Comparison of ENCODE assay signal across 8 cellular contexts in the genomic region with DNA sequence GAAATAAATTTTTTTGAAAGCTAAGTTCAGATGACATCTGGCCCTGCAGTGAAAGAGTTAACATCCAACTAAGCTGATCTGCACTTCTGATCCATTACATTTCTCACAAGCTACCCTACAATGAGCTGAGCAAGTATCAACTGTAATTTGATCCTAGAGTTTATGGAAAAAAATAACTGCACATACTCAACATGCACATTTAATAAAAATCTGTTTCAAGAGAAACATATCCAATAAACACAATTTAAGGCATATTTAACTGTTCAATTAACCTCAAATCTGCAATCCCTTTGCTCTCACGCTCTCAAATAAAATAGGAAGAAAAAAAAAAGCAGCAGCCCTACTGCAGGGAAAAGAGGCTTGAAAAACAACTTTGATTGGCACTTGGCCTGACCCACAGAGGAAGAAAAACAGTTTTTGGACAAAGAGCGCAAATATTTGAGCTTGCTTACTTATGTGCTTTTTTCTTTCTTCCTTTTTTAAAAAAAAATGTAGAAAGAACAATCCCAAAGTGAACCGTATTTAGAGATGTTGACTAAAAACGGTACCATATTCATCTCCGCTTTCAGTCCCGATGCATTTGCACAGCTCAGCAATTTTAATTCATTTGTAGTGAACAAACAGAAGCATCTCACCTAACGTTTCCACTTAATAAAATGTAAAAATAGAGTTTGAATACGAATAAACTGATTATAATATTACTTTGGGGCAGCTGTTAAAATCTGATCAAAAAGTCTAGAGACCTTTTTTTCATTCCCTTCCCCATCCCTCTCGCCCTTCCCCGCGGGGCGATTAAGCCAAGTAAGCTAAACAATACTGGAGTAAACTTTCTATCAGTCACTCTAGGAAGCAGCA. TPM values are rescaled to one million over a fixed set of nuclear protein-coding genes. Genes with fewer than 3 reads are reported as not detected.
DNase-seq lines count a peak whose midpoint lies in the region; ATAC-seq and TF ChIP-seq lines count a peak whose summit lies in the region.

No MANE protein-coding gene starts in this region.

- H3K36me3 Mint-ChIP-seq in activated naive CD8-positive, alpha-beta T cell: peaks cover 10% of the 10 kb centered on the region

- peaks cover 29% of the 10 kb centered on the region for H3K27me3 ChIP-seq in iPS-20b (ENCODE audit: insufficient read depth, low read length)
- no peaks in the 10 kb centered on the region for H3K27me3 ChIP-seq in smooth muscle cell (ENCODE audit: low read depth)

- peaks cover 73% of the 10 kb centered on the region for H3K79me2 ChIP-seq in smooth muscle cell (ENCODE audit: low read depth)

- in situ Hi-C loops in GM13976 (cut with MboI; ENCODE audit: low sequenced_read_pairs, unreplicated experiment): loop anchor here (10.0 kb wide), 1 partner anchor 475 kb away; no protein-coding TSS in a partner anchor

- peaks cover 64% of the 10 kb centered on the region for H3K4me1 Mint-ChIP-seq in activated naive CD8-positive, alpha-beta T cell (ENCODE audit: low read depth)

- peak overlapping the region; percentile 97 for H3K4me2 ChIP-seq in smooth muscle cell

- no peaks in the 10 kb centered on the region for H3K9me3 Mint-ChIP-seq in activated naive CD8-positive, alpha-beta T cell (ENCODE audit: low read depth)

- DNase-seq in COLO829 (ENCODE audit: low spot score) (peak; percentile 3), Kasumi-1 (lab: John Stamatoyannopoulos, UW) (peak; percentile 30 to 51), smooth muscle cell (lab: John Stamatoyannopoulos, UW; ENCODE audit: unreplicated experiment) (no peak), GM13976 (ENCODE audit: low spot score) (no peak)
- DNase-seq in stimulated activated CD4-positive, alpha-beta T cell treated with anti-CD3 and anti-CD28 coated beads, Interleukin-12 subunit alpha, Interleukin-12 subunit beta, amount 100 ng/mL, for 4 hours: no peak

- H3F3A ChIP-seq in smooth muscle cell (ENCODE audit: low read depth): peaks cover 41% of the 10 kb centered on the region

- H3K9ac ChIP-seq in iPS-20b (ENCODE audit: low read depth, low read length) (peak overlapping the region; percentile 70; the same call in 1 of the 2 replicates), smooth muscle cell (ENCODE audit: low read depth) (peak overlapping the region; percentile 84)

- no peaks in the 10 kb centered on the region for H3K9me3 ChIP-seq in iPS-20b (ENCODE audit: insufficient read depth, low read depth, low read length)
- H3K9me3 ChIP-seq in smooth muscle cell (replicated peaks; ENCODE audit: low read depth): no peaks in the 10 kb centered on the region

- TF ChIP-seq CTCF in smooth muscle cell (IDR thresholded peaks at IDR 0.05; ENCODE audit: borderline replicate concordance, insufficient read depth, poor library complexity, severe bottlenecking) (no peak), GM13976 (IDR thresholded peaks at IDR 0.05; ENCODE audit: borderline replicate concordance, control extremely low read depth, extremely low read depth, insufficient read depth, missing control alignments) (no peak)

- H3K36me3 ChIP-seq in iPS-20b (ENCODE audit: insufficient read depth, low read depth, low read length) (no peaks in the 10 kb centered on the region), smooth muscle cell (ENCODE audit: low read depth) (no peaks in the 10 kb centered on the region)

- peaks cover 64% of the 10 kb centered on the region for H4K20me1 ChIP-seq in smooth muscle cell (ENCODE audit: low read depth)

- H3K27ac ChIP-seq in iPS-20b (ENCODE audit: low read length): no peak overlapping the region
- peak overlapping the region; percentile 75 for H3K27ac ChIP-seq in smooth muscle cell (ENCODE audit: low read depth)

- ATAC-seq in GM19467 (IDR thresholded peaks at IDR 0.05; ENCODE audit: unreplicated experiment): no peak

- H3K4me3 Mint-ChIP-seq in activated naive CD8-positive, alpha-beta T cell: peak overlapping the region; percentile 95

- H3K4me3 ChIP-seq in iPS-20b (ENCODE audit: low read length) (peak overlapping the region; percentile 77), smooth muscle cell (peak overlapping the region; percentile 86)

- H3K4me1 ChIP-seq in iPS-20b (ENCODE audit: insufficient read depth, low read length) (peaks cover 30% of the 10 kb centered on the region; the same call in 1 of the 2 replicates), smooth muscle cell (ENCODE audit: low read depth) (peaks cover 60% of the 10 kb centered on the region)

- no peaks in the 10 kb centered on the region for H3K27me3 Mint-ChIP-seq in activated naive CD8-positive, alpha-beta T cell

- WGBS in smooth muscle cell (ENCODE audit: low lambda C conversion rate): 1% methylated on average over 12 of the region's 12 CpGs

- no peak overlapping the region for H2AFZ ChIP-seq in smooth muscle cell (ENCODE audit: low read depth)

- peak overlapping the region; percentile 86 for H3K27ac Mint-ChIP-seq in activated naive CD8-positive, alpha-beta T cell

RNA-seq across cellular contexts. Expression of gene SESN3, which starts 1.6 kb away (rescaled TPM):
- 374 and 429 TPM in 2 replicates for total RNA-seq in smooth muscle cell
- polyA plus RNA-seq in smooth muscle cell: 20.4 and 30.9 TPM in 2 replicates

Comparison
In these comparisons a context has a peak if more than half of its experiments do, and no peak if none do; other contexts are left out.
1. DNase-seq: peak in COLO829 (single experiment) and Kasumi-1 (2 of 2); none in smooth muscle cell (single experiment), GM13976 (single experiment) and stimulated activated CD4-positive, alpha-beta T cell treated with anti-CD3 and anti-CD28 coated beads, Interleukin-12 subunit alpha, Interleukin-12 subunit beta, amount 100 ng/mL, for 4 hours (single experiment).